In genomic region chr2:68385232-68385906, GRCh38 we compare ENCODE assay signal across 10 cellular contexts. TPM values are rescaled to one million over a fixed set of nuclear protein-coding genes. Genes with fewer than 3 reads are reported as not detected.
DNase-seq lines count a peak whose midpoint lies in the region; ATAC-seq and TF ChIP-seq lines count a peak whose summit lies in the region.
"Had no signal": no experiment of that assay in that cellular context is flagged by ENCODE, and none has a peak within 500 bp of the region (broad histone marks: within the 10 kb centered on the region; RNA-seq: fewer than 3 reads in every experiment).

No MANE protein-coding gene starts in this region.

- 0 out of 2 replicates have a peak, but pooled peaks cover 3% of the 10 kb centered on the region for H3F3A ChIP-seq in OCI-LY1 (ENCODE audit: insufficient read depth, low read length)

- DNase-seq in NK-92 treated with Interleukin-12 subunit alpha and Interleukin-12 subunit beta, amount 100 ng/mL, for 24 hours (lab: John Stamatoyannopoulos, UW) = peak; percentile 71
- no peak for DNase-seq in NK-92 (lab: John Stamatoyannopoulos, UW; ENCODE audit: unreplicated experiment)
- DNase-seq in occipital lobe (lab: John Stamatoyannopoulos, UW) = peak; percentile 47
- DNase-seq in EL = no peak
- no peak for DNase-seq in HuH-7.5 (ENCODE audit: low spot score)

- H2AFZ ChIP-seq in OCI-LY1 (ENCODE audit: low read length) = no peak overlapping the region

- ATAC-seq in HG02623 (IDR thresholded peaks at IDR 0.05; ENCODE audit: unreplicated experiment) (peak; percentile 49), esophagus mucosa (no peak)
- ATAC-seq: Panc1 had no signal

- H3K36me3 ChIP-seq in OCI-LY1 (ENCODE audit: insufficient read depth, low read length) = peaks cover 18% of the 10 kb centered on the region

- H3K79me2 ChIP-seq in OCI-LY1 (ENCODE audit: insufficient read depth, low read length) = no peaks in the 10 kb centered on the region

- no peak overlapping the region for H3K4me3 ChIP-seq in OCI-LY1 (ENCODE audit: low read depth, low read length, poor library complexity, severe bottlenecking)

- H3K4me2 ChIP-seq in OCI-LY1 (ENCODE audit: low read length) = peak overlapping the region; percentile 30; the same call in 1 of the 2 replicates

- no peaks in the 10 kb centered on the region for H3K9me2 ChIP-seq in OCI-LY1 (ENCODE audit: low read depth, low read length)

- peak overlapping the region; percentile 53 for H3K27ac ChIP-seq in OCI-LY1 (ENCODE audit: low read depth, low read length, poor library complexity, severe bottlenecking)
- H3K27ac ChIP-seq: epithelial cell of prostate had no signal

- peaks cover 47% of the 10 kb centered on the region for H3K4me1 ChIP-seq in OCI-LY1 (ENCODE audit: insufficient read depth, low read length, severe bottlenecking)

- no peaks in the 10 kb centered on the region for H4K20me1 ChIP-seq in OCI-LY1 (ENCODE audit: insufficient read depth, low read length)

- TF ChIP-seq CTCF in OCI-LY1 (IDR thresholded peaks at IDR 0.05; ENCODE audit: low read length) = 0 out of 2 replicates have a peak, but pooled peaks have one; percentile 18

- no peaks in the 10 kb centered on the region for H3K9me3 ChIP-seq in OCI-LY1 (ENCODE audit: low read length)

- no peaks in the 10 kb centered on the region for H3K27me3 ChIP-seq in OCI-LY1 (ENCODE audit: insufficient read depth, low read length)

- no peak overlapping the region for H3K9ac ChIP-seq in OCI-LY1 (ENCODE audit: low read length)

RNA-seq across cellular contexts. Expression of gene PLEK, which starts 20.3 kb away (rescaled TPM):
- total RNA-seq in occipital lobe = 3.0 TPM
- total RNA-seq in esophagus mucosa = 1.00 TPM

Comparison
In these comparisons a context has a peak if more than half of its experiments do, and no peak if none do; other contexts are left out.
1. DNase-seq: peak in NK-92 treated with Interleukin-12 subunit alpha and Interleukin-12 subunit beta, amount 100 ng/mL, for 24 hours (single experiment) and occipital lobe (single experiment); none in NK-92 (single experiment), EL (single experiment) and HuH-7.5 (single experiment).